3 cellular contexts compared by ENCODE assay signal in genomic region chr6:138716971-138717370, GRCh38.
"Had no signal": no experiment of that assay in that cellular context is flagged by ENCODE, and none has a peak within 500 bp of the region (broad histone marks: within the 10 kb centered on the region; RNA-seq: fewer than 3 reads in every experiment).

No MANE protein-coding gene starts in this region.

- H3K4me3 ChIP-seq: GM12878 had no signal

- DNase-seq: GDM1, GF-D8 had no signal
